Comparison of ENCODE assay signal across 8 cellular contexts in genomic region chr4:54063224-54063623, GRCh38. TPM values are rescaled to one million over a fixed set of nuclear protein-coding genes. Genes with fewer than 3 reads are reported as not detected.
DNase-seq lines count a peak whose midpoint lies in the region; ATAC-seq, FAIRE-seq and TF ChIP-seq lines count a peak whose summit lies in the region.

No MANE protein-coding gene starts in this region.

- no peak for DNase-seq in DND-41
- DNase-seq in LNCaP clone FGC (ENCODE audit: low read depth), result no peak
- peak in 1 of 4 experiments; percentile 11 for DNase-seq in K562 (ENCODE audit: extremely low read depth in 1 of 4, low spot score in 3 of 4)
- no peak for DNase-seq in lower lobe of right lung
- DNase-seq in thyroid gland, result no peak
- DNase-seq in GM12892 (ENCODE audit: insufficient read length), result no peak
- DNase-seq in NCI-H774 (lab: John Stamatoyannopoulos, UW), result no peak
- no peak for DNase-seq in NCI-H1048 (lab: John Stamatoyannopoulos, UW)

- H4K20me1 ChIP-seq in DND-41 (ENCODE audit: insufficient read depth, low read length) (peaks cover 29% of the 10 kb centered on the region; the same call in 1 of the 2 replicates), K562 (replicated peaks; ENCODE audit: control insufficient read depth, insufficient read depth, low read length) (no peaks in the 10 kb centered on the region)

- ATAC-seq in DND-41 (ENCODE audit: insufficient read depth, low read depth) (no peak), K562 (peak; percentile 9), lower lobe of right lung (peak in 1 of 2 donors; percentile 11)

- H3K79me2 ChIP-seq in DND-41 (ENCODE audit: insufficient read depth, low read length) (peaks cover 64% of the 10 kb centered on the region), K562 (ENCODE audit: control insufficient read depth, insufficient read depth, low read length) (peaks cover 57% of the 10 kb centered on the region)

- no peaks in the 10 kb centered on the region for H3K9me3 ChIP-seq in DND-41 (ENCODE audit: insufficient read depth, low read length, severe bottlenecking)
- H3K9me3 ChIP-seq in K562 (replicated peaks; ENCODE audit: control insufficient read depth, insufficient read depth, low read depth, low read length), result no peaks in the 10 kb centered on the region
- H3K9me3 ChIP-seq in lower lobe of right lung, result no peaks in the 10 kb centered on the region
- H3K9me3 ChIP-seq in thyroid gland, result no peaks in the 10 kb centered on the region

- H3K9ac ChIP-seq in DND-41 (ENCODE audit: low read depth, low read length), result peak overlapping the region; percentile 97
- H3K9ac ChIP-seq in K562 (ENCODE audit: insufficient read depth in 1 of 2, low read depth in 2 of 2, low read length in 2 of 2), result peak overlapping the region in 1 of 2 experiments; percentile 85; a peak in 3 of 4 replicates

- POLR2A ChIA-PET in K562 (lab: Yijun Ruan, JAX), result interaction anchor here (1.1 to 1.9 kb wide), 2 partner anchors 22 to 50 kb away, joined by 3 to 5 read pairs; no protein-coding TSS in a partner anchor

- 0% methylated on average over 4 of the region's 4 CpGs for WGBS in K562 (ENCODE audit: insufficient coverage, low coverage, missing lambda C conversion rate)
- 2 to 6% methylated on average over 4 of the region's 4 CpGs for WGBS in thyroid gland, 2 donors

- H3K36me3 ChIP-seq in DND-41 (ENCODE audit: insufficient read depth, low read length) (peaks cover 7% of the 10 kb centered on the region; the same call in 1 of the 2 replicates), K562 (ENCODE audit: control insufficient read depth, insufficient read depth, low read length) (no peaks in the 10 kb centered on the region), lower lobe of right lung (no peaks in the 10 kb centered on the region), thyroid gland (no peaks in the 10 kb centered on the region)

- no peak for TF ChIP-seq RAD21 in K562 (CRISPR knock-in tag; conservative IDR thresholded peaks at IDR 0.05 in 1 of 2, IDR thresholded peaks at IDR 0.05 in 1 of 2)

- BruUV-seq in K562 (replicated peaks; lab: Mats Ljungman, UMichigan), result no TSS peak

- peak overlapping the region; percentile 93 for H3K27ac ChIP-seq in DND-41 (ENCODE audit: low read length)
- H3K27ac ChIP-seq in K562 (ENCODE audit: extremely low read depth, low read depth, low read length), result peak overlapping the region; percentile 85
- peak overlapping the region; percentile 97 for H3K27ac ChIP-seq in lower lobe of right lung
- H3K27ac ChIP-seq in thyroid gland, result peak overlapping the region; percentile 84 to 96 (median 93)

- FAIRE-seq in K562 (lab: Jason Lieb, UNC), result no peak
- no peak for FAIRE-seq in GM12892 (lab: Jason Lieb, UNC)

- TF ChIP-seq CTCF in DND-41 (IDR thresholded peaks at IDR 0.05; ENCODE audit: borderline replicate concordance, extremely low read depth, low read length, poor library complexity, severe bottlenecking), result no peak
- no peak for TF ChIP-seq CTCF in LNCaP clone FGC (IDR thresholded peaks at IDR 0.05; ENCODE audit: control insufficient read depth, extremely low read depth, insufficient read depth)
- no peak for TF ChIP-seq CTCF in K562 (IDR thresholded peaks at IDR 0.05 in 2 of 3, conservative IDR thresholded peaks at IDR 0.05 in 1 of 3; ENCODE audit: insufficient read depth in 2 of 3, low read depth in 1 of 3, low read length in 3 of 3)
- TF ChIP-seq CTCF in lower lobe of right lung (IDR thresholded peaks at IDR 0.05), result no peak
- TF ChIP-seq CTCF in thyroid gland (IDR thresholded peaks at IDR 0.05), result no peak

- H3K4me3 ChIP-seq in DND-41 (ENCODE audit: low read depth in 1 of 2, low read length in 2 of 2) (peak overlapping the region; percentile 99), LNCaP clone FGC (ENCODE audit: low read depth, low read length) (peak overlapping the region; percentile 64), K562 (peak overlapping the region; percentile 92), lower lobe of right lung (peak overlapping the region; percentile 90), thyroid gland (replicated peaks in 1 of 3) (peak overlapping the region; percentile 82 to 99 (median 98))

- no peaks in the 10 kb centered on the region for H3K27me3 ChIP-seq in DND-41 (ENCODE audit: insufficient read depth, low read length, poor library complexity)
- H3K27me3 ChIP-seq in K562 (ENCODE audit: control insufficient read depth in 2 of 2, insufficient read depth in 2 of 2, low read length in 2 of 2), result no peaks in the 10 kb centered on the region
- no peaks in the 10 kb centered on the region for H3K27me3 ChIP-seq in lower lobe of right lung (ENCODE audit: low read depth)
- no peaks in the 10 kb centered on the region for H3K27me3 ChIP-seq in thyroid gland

- in situ Hi-C loops in K562 (cut with MboI), result no loop called here

- TF ChIP-seq POLR2A in K562 (conservative IDR thresholded peaks at IDR 0.05) (no peak), thyroid gland (IDR thresholded peaks at IDR 0.05) (no peak), GM12892 (IDR thresholded peaks at IDR 0.05; ENCODE audit: low read depth, low read length) (no peak)

- H3K4me1 ChIP-seq in DND-41 (ENCODE audit: insufficient read depth, low read length), result peaks cover 57% of the 10 kb centered on the region
- peaks cover 7 to 33% of the 10 kb centered on the region in 2 experiments for H3K4me1 ChIP-seq in K562 (replicated peaks in 1 of 2; ENCODE audit: control insufficient read depth in 2 of 2, insufficient read depth in 2 of 2, low read length in 2 of 2)
- peaks cover 64% of the 10 kb centered on the region for H3K4me1 ChIP-seq in lower lobe of right lung
- H3K4me1 ChIP-seq in thyroid gland, result peaks cover 31 to 33% of the 10 kb centered on the region in 2 donors

- no peak for TF ChIP-seq EP300 in K562 (IDR thresholded peaks at IDR 0.05; ENCODE audit: low read length)

- H3K4me2 ChIP-seq in DND-41 (ENCODE audit: insufficient read depth, low read length) (peak overlapping the region; percentile 81), K562 (ENCODE audit: insufficient read depth, low read length) (peak overlapping the region; percentile 91)

- CTCF ChIA-PET in K562 (lab: Yijun Ruan, JAX; ENCODE audit: low intra/inter-chr PET ratio), result no interaction called here

- H2AFZ ChIP-seq in DND-41 (ENCODE audit: low read depth, low read length), result peak overlapping the region; percentile 93
- peak overlapping the region; percentile 83; the same call in 1 of the 2 replicates for H2AFZ ChIP-seq in K562 (ENCODE audit: low read depth, low read length)

- no peaks in the 10 kb centered on the region for H3K9me1 ChIP-seq in K562 (ENCODE audit: control insufficient read depth, insufficient read depth, low read length)

- intact Hi-C loops in K562 (cut with micrococcal nuclease), result no loop called here
- intact Hi-C loops in lower lobe of right lung (cut with DNase I), result no loop called here
- intact Hi-C loops in thyroid gland (cut with DNase I), result no loop called here

TF ChIP-seq in K562, 482 proteins besides CTCF, POLR2A, EP300 and RAD21 (continues in another document):
- 0 out of 2 replicates have a peak, but pooled peaks have one; percentile 11 for TF ChIP-seq ETV1 (tag; conservative IDR thresholded peaks at IDR 0.05; ENCODE audit: low read depth)

RNA-seq across cellular contexts. Expression of gene CHIC2, which starts 1.2 kb away (rescaled TPM):
- 9.3 and 16.5 TPM in 2 replicates for total RNA-seq in K562 (2011; cell fraction: chromatin; rRNA removed; ENCODE audit: low replicate concordance)
- total RNA-seq in K562 (2011; cell fraction: nucleolus; rRNA removed), result 11.1 and 14.0 TPM in 2 replicates
- 12.3 and 16.3 TPM in 2 replicates for total RNA-seq in K562 (2011; cell fraction: nucleoplasm; rRNA removed)
- total RNA-seq in K562 (2014; rRNA removed) (24.8 and 25.1 TPM in 2 replicates), K562 (2014; rRNA removed; fragmentation: Illumina TruSeq; extraction: Trizol) (12.3 and 13.7 TPM in 2 replicates), K562 (2015; rRNA removed; fragmentation: Illumina TruSeq; extraction: Trizol) (12.1 and 12.4 TPM in 2 replicates), K562 (2021) (12.0 and 14.0 TPM in 2 replicates), lower lobe of right lung (30.1 TPM), thyroid gland (10 to 100 TPM; 31.3 to 42.7 (median 33.0) TPM)
- polyA plus RNA-seq in K562 (2011; rRNA removed) (5.7 and 7.1 TPM in 2 replicates), K562 (2014; fragmentation: Illumina TruSeq; extraction: Trizol) (9.1 and 10.7 TPM in 2 replicates), K562 (2014; fragmentation: Nextera tagmentation; extraction: Ambion mirVana) (1 to 10 TPM in 1 of 2 experiments, under 1 TPM in 1; 0.89 to 1.5 TPM), K562 (2014; rRNA removed) (10.5 and 14.8 TPM in 2 replicates)
- polyA plus RNA-seq in K562 (2011; cell fraction: cytosol; rRNA removed), result 5.1 TPM in 2 replicates
- 3.8 and 4.5 TPM in 2 replicates for polyA plus RNA-seq in K562 (2011; cell fraction: nucleus; rRNA removed)
- polyA plus RNA-seq in K562 (2012), result 9.0 and 13.6 TPM in 2 replicates
- 9.3 and 9.4 TPM in 2 replicates for polyA minus RNA-seq in K562 (2011; rRNA and poly(A)+ RNA removed)
- 7.7 and 8.4 TPM in 2 replicates for polyA minus RNA-seq in K562 (2011; cell fraction: cytosol; rRNA and poly(A)+ RNA removed)
- 14.2 and 15.5 TPM in 2 replicates for polyA minus RNA-seq in K562 (2011; cell fraction: nucleus; rRNA and poly(A)+ RNA removed)
- 9.0 TPM for polyA plus RNA-seq in GM12892 (2012; ENCODE audit: missing spikeins)

RNA-seq across cellular contexts. Expression of gene GSX2, which starts 36.7 kb away (rescaled TPM):
- total RNA-seq in K562 (2011; cell fraction: chromatin; rRNA removed; ENCODE audit: low replicate concordance), result not detected in 2 replicates
- total RNA-seq in K562 (2011; cell fraction: nucleolus; rRNA removed), result not detected in 2 replicates
- not detected in 2 replicates for total RNA-seq in K562 (2011; cell fraction: nucleoplasm; rRNA removed)
- total RNA-seq in K562 (2014; rRNA removed), result not detected in 2 replicates
- total RNA-seq in K562 (2014; rRNA removed; fragmentation: Illumina TruSeq; extraction: Trizol), result not detected in 2 replicates
- not detected in 2 replicates for total RNA-seq in K562 (2015; rRNA removed; fragmentation: Illumina TruSeq; extraction: Trizol)
- not detected in 2 replicates for total RNA-seq in K562 (2021)
- polyA plus RNA-seq in K562 (2011; rRNA removed), result not detected in 2 replicates
- polyA plus RNA-seq in K562 (2011; cell fraction: cytosol; rRNA removed), result not detected in 2 replicates
- polyA plus RNA-seq in K562 (2011; cell fraction: nucleus; rRNA removed), result not detected in 2 replicates
- polyA plus RNA-seq in K562 (2012), result not detected in 2 replicates
- not detected in 2 replicates for polyA plus RNA-seq in K562 (2014; fragmentation: Illumina TruSeq; extraction: Trizol)
- not detected for polyA plus RNA-seq in K562 (2014; fragmentation: Nextera tagmentation; extraction: Ambion mirVana)
- not detected in 2 replicates for polyA plus RNA-seq in K562 (2014; rRNA removed)
- polyA minus RNA-seq in K562 (2011; rRNA and poly(A)+ RNA removed), result not detected in 2 replicates
- not detected in 2 replicates for polyA minus RNA-seq in K562 (2011; cell fraction: cytosol; rRNA and poly(A)+ RNA removed)
- not detected in 2 replicates for polyA minus RNA-seq in K562 (2011; cell fraction: nucleus; rRNA and poly(A)+ RNA removed)
- not detected for total RNA-seq in lower lobe of right lung
- total RNA-seq in thyroid gland, result not detected
- polyA plus RNA-seq in GM12892 (2012; ENCODE audit: missing spikeins), result not detected
